Comparison of ENCODE assay signal across 13 cellular contexts in the genomic region with DNA sequence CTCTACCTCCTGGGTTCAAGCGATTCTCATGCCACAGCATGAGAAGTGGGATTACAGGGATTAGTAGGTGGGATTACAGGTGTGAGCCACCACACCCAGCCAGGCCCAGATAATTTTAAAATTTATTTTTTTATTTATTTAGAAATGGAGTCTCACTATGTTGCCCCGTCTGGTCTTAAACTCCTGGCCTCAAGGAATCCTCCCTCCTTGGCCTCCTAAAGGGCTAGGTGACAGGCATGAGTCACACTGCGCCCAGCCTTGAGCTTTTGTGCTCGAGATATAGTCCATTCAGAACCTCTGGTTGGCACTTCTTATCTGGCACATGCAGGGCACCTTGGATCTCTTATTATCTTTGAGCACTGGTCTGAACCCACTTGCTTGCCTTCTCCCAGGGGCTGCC. TPM values are rescaled to one million over a fixed set of nuclear protein-coding genes. Genes with fewer than 3 reads are reported as not detected.
DNase-seq lines count a peak whose midpoint lies in the region; ATAC-seq and TF ChIP-seq lines count a peak whose summit lies in the region.
"Had no signal": no experiment of that assay in that cellular context is flagged by ENCODE, and none has a peak within 500 bp of the region (broad histone marks: within the 10 kb centered on the region; RNA-seq: fewer than 3 reads in every experiment).

No MANE protein-coding gene starts in this region.

- in situ Hi-C loops in GM13976 (cut with MboI; ENCODE audit: low sequenced_read_pairs, unreplicated experiment) = no loop called here

- TF ChIP-seq CTCF in 22Rv1 (IDR thresholded peaks at IDR 0.05) = no peak
- no peak for TF ChIP-seq CTCF in neural crest cell (conservative IDR thresholded peaks at IDR 0.05)
- TF ChIP-seq CTCF in GM13976 (IDR thresholded peaks at IDR 0.05; ENCODE audit: borderline replicate concordance, control extremely low read depth, extremely low read depth, insufficient read depth, missing control alignments) = no peak

- ATAC-seq in HG02970 (IDR thresholded peaks at IDR 0.05; ENCODE audit: low FRiP score, unreplicated experiment) = no peak
- ATAC-seq: foreskin keratinocyte had no signal

- no peak overlapping the region for H3K9ac ChIP-seq in HUES48 (ENCODE audit: low read depth, low read length)

- H3K27me3 ChIP-seq in HUES48 (ENCODE audit: control insufficient read depth, insufficient read depth, low read length) = no peaks in the 10 kb centered on the region
- H3K27me3 ChIP-seq: foreskin keratinocyte, neutrophil, Peyer's patch had no signal

- no peak for DNase-seq in caudate nucleus (lab: John Stamatoyannopoulos, UW)
- DNase-seq in neural crest cell (ENCODE audit: low read depth, low spot score) = no peak
- no peak for DNase-seq in NCI-H1092 (lab: John Stamatoyannopoulos, UW)
- no peak for DNase-seq in GDM1 (lab: John Stamatoyannopoulos, UW)
- no peak for DNase-seq in GM13976 (ENCODE audit: low spot score)
- DNase-seq: activated T-cell treated with anti-CD3 and anti-CD28 coated beads, Interleukin-2, amount 50 U/mL, for 1 hour; foreskin keratinocyte; KBM-7; Peyer's patch had no signal

- H3K36me3 ChIP-seq in HUES48 (ENCODE audit: control insufficient read depth, insufficient read depth, low read length) = peaks cover 77% of the 10 kb centered on the region

- H3K9me3 ChIP-seq in HUES48 (ENCODE audit: control insufficient read depth, insufficient read depth, low read length) = no peaks in the 10 kb centered on the region
- H3K9me3 ChIP-seq: neutrophil, Peyer's patch had no signal

- H3K27ac Mint-ChIP-seq in neural crest cell (ENCODE audit: unreplicated experiment) = no peak overlapping the region

- H3K4me1 ChIP-seq in HUES48 (ENCODE audit: control insufficient read depth, insufficient read depth, low read length) = peaks cover 22% of the 10 kb centered on the region

- peaks cover 55% of the 10 kb centered on the region for H3K4me1 Mint-ChIP-seq in neural crest cell

- H3K4me3 ChIP-seq in HUES48 (ENCODE audit: low read depth, low read length) = peak overlapping the region; percentile 7; the same call in 1 of the 2 replicates
- H3K4me3 ChIP-seq: Peyer's patch had no signal

- H3K27ac ChIP-seq in 22Rv1 = peak overlapping the region; percentile 99
- H3K27ac ChIP-seq in HUES48 (ENCODE audit: low read depth, low read length) = peak overlapping the region; percentile 99
- H3K27ac ChIP-seq in caudate nucleus (ENCODE audit: low read depth, low read length) = peak overlapping the region; percentile 95
- H3K27ac ChIP-seq: foreskin keratinocyte had no signal

- H3K9me3 Mint-ChIP-seq in neural crest cell = no peaks in the 10 kb centered on the region

- H3K27me3 Mint-ChIP-seq in neural crest cell (ENCODE audit: low read depth) = peaks cover 12% of the 10 kb centered on the region

- peaks cover 37% of the 10 kb centered on the region for H3K36me3 Mint-ChIP-seq in neural crest cell (ENCODE audit: low read depth)

- peak overlapping the region; percentile 100 for H3K4me3 Mint-ChIP-seq in neural crest cell

RNA-seq across cellular contexts. Expression of a gene that starts 1.5 kb away (rescaled TPM):
- 181 and 185 TPM in 2 replicates for total RNA-seq in neural crest cell

RNA-seq across cellular contexts. Expression of a gene that starts 39.8 kb away (rescaled TPM):
- 62.1 and 69.2 TPM in 2 replicates for total RNA-seq in neural crest cell

RNA-seq across cellular contexts. Expression of a gene that starts 42.0 kb away (rescaled TPM):
- total RNA-seq in neural crest cell = not detected in 2 replicates
- total RNA-seq: foreskin keratinocyte had no signal

RNA-seq across cellular contexts. Expression of a gene that starts 46.5 kb away (rescaled TPM):
- not detected in 2 replicates for total RNA-seq in neural crest cell
- total RNA-seq: foreskin keratinocyte, Peyer's patch had no signal

RNA-seq across cellular contexts. Expression of a gene that starts 47.3 kb away (rescaled TPM):
- total RNA-seq in neural crest cell = 24.1 and 27.2 TPM in 2 replicates
